ENCODE assay signal across 1 cellular context in genomic region chr1:156875067-156875615, GRCh38.
TF ChIP-seq lines count a peak whose summit lies in the region.

No MANE protein-coding gene starts in this region.

TF ChIP-seq in GM12878, 131 proteins besides CTCF, POLR2A, EP300 and RAD21:
- TF ChIP-seq KDM1A (IDR thresholded peaks at IDR 0.05; ENCODE audit: borderline replicate concordance): no peak
- no peak for TF ChIP-seq SPI1 (IDR thresholded peaks at IDR 0.05; ENCODE audit: borderline replicate concordance, insufficient read depth, low read depth, low read length)
- TF ChIP-seq LARP7 (IDR thresholded peaks at IDR 0.05): no peak
- TF ChIP-seq CREB1 (IDR thresholded peaks at IDR 0.05; ENCODE audit: low read depth): no peak
- no peak for TF ChIP-seq FOS (IDR thresholded peaks at IDR 0.05; ENCODE audit: borderline replicate concordance, extremely low read depth, insufficient read length)
- TF ChIP-seq SMC3 (IDR thresholded peaks at IDR 0.05; ENCODE audit: borderline replicate concordance, low read length): no peak
- no peak for TF ChIP-seq SUZ12 (IDR thresholded peaks at IDR 0.05; ENCODE audit: unreplicated experiment)
- TF ChIP-seq PAX5 (IDR thresholded peaks at IDR 0.05; ENCODE audit: borderline replicate concordance, low read depth, low read length): no peak
- no peak for TF ChIP-seq RB1 (IDR thresholded peaks at IDR 0.05; ENCODE audit: borderline replicate concordance)
- TF ChIP-seq MYC (IDR thresholded peaks at IDR 0.05; ENCODE audit: insufficient read depth, insufficient read length, insufficient replicate concordance, low read length, severe bottlenecking): no peak
- TF ChIP-seq IKZF2 (IDR thresholded peaks at IDR 0.05): no peak
- TF ChIP-seq GABPA (IDR thresholded peaks at IDR 0.05; ENCODE audit: low read depth): no peak
- TF ChIP-seq, protein P1, sequence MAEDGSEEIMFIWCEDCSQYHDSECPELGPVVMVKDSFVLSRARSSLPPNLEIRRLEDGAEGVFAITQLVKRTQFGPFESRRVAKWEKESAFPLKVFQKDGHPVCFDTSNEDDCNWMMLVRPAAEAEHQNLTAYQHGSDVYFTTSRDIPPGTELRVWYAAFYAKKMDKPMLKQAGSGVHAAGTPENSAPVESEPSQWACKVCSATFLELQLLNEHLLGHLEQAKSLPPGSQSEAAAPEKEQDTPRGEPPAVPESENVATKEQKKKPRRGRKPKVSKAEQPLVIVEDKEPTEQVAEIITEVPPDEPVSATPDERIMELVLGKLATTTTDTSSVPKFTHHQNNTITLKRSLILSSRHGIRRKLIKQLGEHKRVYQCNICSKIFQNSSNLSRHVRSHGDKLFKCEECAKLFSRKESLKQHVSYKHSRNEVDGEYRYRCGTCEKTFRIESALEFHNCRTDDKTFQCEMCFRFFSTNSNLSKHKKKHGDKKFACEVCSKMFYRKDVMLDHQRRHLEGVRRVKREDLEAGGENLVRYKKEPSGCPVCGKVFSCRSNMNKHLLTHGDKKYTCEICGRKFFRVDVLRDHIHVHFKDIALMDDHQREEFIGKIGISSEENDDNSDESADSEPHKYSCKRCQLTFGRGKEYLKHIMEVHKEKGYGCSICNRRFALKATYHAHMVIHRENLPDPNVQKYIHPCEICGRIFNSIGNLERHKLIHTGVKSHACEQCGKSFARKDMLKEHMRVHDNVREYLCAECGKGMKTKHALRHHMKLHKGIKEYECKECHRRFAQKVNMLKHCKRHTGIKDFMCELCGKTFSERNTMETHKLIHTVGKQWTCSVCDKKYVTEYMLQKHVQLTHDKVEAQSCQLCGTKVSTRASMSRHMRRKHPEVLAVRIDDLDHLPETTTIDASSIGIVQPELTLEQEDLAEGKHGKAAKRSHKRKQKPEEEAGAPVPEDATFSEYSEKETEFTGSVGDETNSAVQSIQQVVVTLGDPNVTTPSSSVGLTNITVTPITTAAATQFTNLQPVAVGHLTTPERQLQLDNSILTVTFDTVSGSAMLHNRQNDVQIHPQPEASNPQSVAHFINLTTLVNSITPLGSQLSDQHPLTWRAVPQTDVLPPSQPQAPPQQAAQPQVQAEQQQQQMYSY (CRISPR knock-in tag; IDR thresholded peaks at IDR 0.05): no peak
